Comparison of ENCODE assay signal across 15 cellular contexts in genomic region chr11:75779960-75780359, GRCh38.
"Had no signal": no experiment of that assay in that cellular context is flagged by ENCODE, and none has a peak within 500 bp of the region (broad histone marks: within the 10 kb centered on the region; RNA-seq: fewer than 3 reads in every experiment).

No MANE protein-coding gene starts in this region.

- H3K27ac Mint-ChIP-seq: activated naive CD4-positive, alpha-beta T cell treated with anti-CD3 and anti-CD28 coated beads, Interleukin-2, amount 50 U/mL, for 72 hours; activated T-cell treated with anti-CD3 and anti-CD28 coated beads, Interleukin-2, amount 50 U/mL, for 72 hours; dendritic cell treated with granulocyte-macrophage colony-stimulating factor and Interleukin-4, amounts not matched to agents 40 ng/mL and 50 ng/mL, for 4 days; stimulated activated naive CD8-positive, alpha-beta T cell treated with anti-CD3 and anti-CD28 coated beads, Interleukin-15, amount 100 ng/mL, for 72 hours had no signal

- H3K9me3 ChIP-seq: esophagus muscularis mucosa, prostate gland, vagina had no signal

- H3K27me3 Mint-ChIP-seq: stimulated activated naive CD8-positive, alpha-beta T cell treated with anti-CD3 and anti-CD28 coated beads, Interleukin-15, amount 100 ng/mL, for 72 hours had no signal

- DNase-seq: activated CD4-positive, alpha-beta T cell treated with anti-CD3 and anti-CD28 coated beads for 48 hours; activated CD8-positive, alpha-beta memory T cell treated with anti-CD3 and anti-CD28 coated beads for 24 hours; activated effector memory CD4-positive, alpha-beta T cell treated with anti-CD3 and anti-CD28 coated beads, Interleukin-2, amount 50 U/mL, for 16 hours; activated T-cell treated with anti-CD3 and anti-CD28 coated beads, Interleukin-2, amount 50 U/mL, for 72 hours; amniotic stem cell; effector CD8-positive, alpha-beta T cell; left cardiac atrium; right cardiac atrium; stimulated activated naive CD8-positive, alpha-beta T cell treated with anti-CD3 and anti-CD28 coated beads, Interleukin-15, amount 100 ng/mL, for 72 hours; trophoblast cell had no signal

- H3K4me3 Mint-ChIP-seq: activated T-cell treated with anti-CD3 and anti-CD28 coated beads, Interleukin-2, amount 50 U/mL, for 72 hours; dendritic cell treated with granulocyte-macrophage colony-stimulating factor and Interleukin-4, amounts not matched to agents 40 ng/mL and 50 ng/mL, for 4 days; stimulated activated naive CD8-positive, alpha-beta T cell treated with anti-CD3 and anti-CD28 coated beads, Interleukin-15, amount 100 ng/mL, for 72 hours had no signal

- H3K9me3 Mint-ChIP-seq: activated naive CD4-positive, alpha-beta T cell treated with anti-CD3 and anti-CD28 coated beads, Interleukin-2, amount 50 U/mL, for 72 hours; activated T-cell treated with anti-CD3 and anti-CD28 coated beads, Interleukin-2, amount 50 U/mL, for 72 hours; dendritic cell treated with granulocyte-macrophage colony-stimulating factor and Interleukin-4, amounts not matched to agents 40 ng/mL and 50 ng/mL, for 4 days; stimulated activated naive CD8-positive, alpha-beta T cell treated with anti-CD3 and anti-CD28 coated beads, Interleukin-15, amount 100 ng/mL, for 72 hours had no signal

- H3K36me3 Mint-ChIP-seq: activated naive CD4-positive, alpha-beta T cell treated with anti-CD3 and anti-CD28 coated beads, Interleukin-2, amount 50 U/mL, for 72 hours had no signal

- ATAC-seq: activated naive CD4-positive, alpha-beta T cell treated with anti-CD3 and anti-CD28 coated beads, Interleukin-2, amount 50 U/mL, for 72 hours; left cardiac atrium; right cardiac atrium; stimulated activated naive CD8-positive, alpha-beta T cell treated with anti-CD3 and anti-CD28 coated beads, Interleukin-15, amount 100 ng/mL, for 72 hours had no signal
